3 cellular contexts compared by ENCODE assay signal in genomic region chr15:76737573-76737972, GRCh38.
TF ChIP-seq lines count a peak whose summit lies in the region.

No MANE protein-coding gene starts in this region.

TF ChIP-seq in HepG2, 621 proteins besides CTCF, POLR2A, EP300 and RAD21:
- TF ChIP-seq FOXM1 (CRISPR knock-in tag; IDR thresholded peaks at IDR 0.05) (no peak), TARDBP (CRISPR knock-in tag; IDR thresholded peaks at IDR 0.05) (no peak), SNRNP70 (IDR thresholded peaks at IDR 0.05; ENCODE audit: low read depth, low read length) (no peak), ZNF740 (CRISPR knock-in tag; IDR thresholded peaks at IDR 0.05) (no peak), CBX1 (IDR thresholded peaks at IDR 0.05; ENCODE audit: low read depth) (no peak), MAFK (conservative IDR thresholded peaks at IDR 0.05 in 1 of 2, IDR thresholded peaks at IDR 0.05 in 1 of 2; ENCODE audit: low read length in 2 of 2) (peak in 1 of 2 experiments; percentile 58; a peak in 2 of 4 replicates), CEBPB (IDR thresholded peaks at IDR 0.05; ENCODE audit: borderline replicate concordance, low read depth, low read length) (no peak), MAFF (IDR thresholded peaks at IDR 0.05; ENCODE audit: low read depth, low read length) (peak; percentile 44; the same call in 1 of the 2 replicates)

TF ChIP-seq in IMR-90, 13 proteins besides CTCF, POLR2A, EP300 and RAD21:
- TF ChIP-seq FOS (IDR thresholded peaks at IDR 0.05; ENCODE audit: low read depth, low read length) (no peak), MAFK (IDR thresholded peaks at IDR 0.05; ENCODE audit: low read depth, low read length) (0 out of 2 replicates have a peak, but pooled peaks have one; percentile 16)

TF ChIP-seq in K562, 482 proteins besides CTCF, POLR2A, EP300 and RAD21:
- TF ChIP-seq MEF2D (tag; conservative IDR thresholded peaks at IDR 0.05; ENCODE audit: low read depth) (no peak), ZNF316 (IDR thresholded peaks at IDR 0.05) (peak; percentile 31), C11orf30 (IDR thresholded peaks at IDR 0.05; ENCODE audit: low read depth) (peak; percentile 30; the same call in 1 of the 2 replicates), POLR2H (tag; IDR thresholded peaks at IDR 0.05; ENCODE audit: low read depth) (no peak), CREB1 (IDR thresholded peaks at IDR 0.05) (no peak), CREB1 (CRISPR knock-in tag; IDR thresholded peaks at IDR 0.05) (no peak), ZNF354B (CRISPR knock-in tag; IDR thresholded peaks at IDR 0.05) (no peak), NFE2L1 (tag; IDR thresholded peaks at IDR 0.05; ENCODE audit: borderline replicate concordance, low read depth) (no peak), LCOR (CRISPR knock-in tag; IDR thresholded peaks at IDR 0.05) (no peak), MAX (CRISPR knock-in tag; IDR thresholded peaks at IDR 0.05) (no peak)
